In genomic region chr18:79603321-79604204, GRCh38 we compare ENCODE assay signal across 7 cellular contexts.
"Had no signal": no experiment of that assay in that cellular context is flagged by ENCODE, and none has a peak within 500 bp of the region (broad histone marks: within the 10 kb centered on the region; RNA-seq: fewer than 3 reads in every experiment).

No MANE protein-coding gene starts in this region.

- H3K27ac Mint-ChIP-seq: activated naive CD8-positive, alpha-beta T cell treated with anti-CD3 and anti-CD28 coated beads, Interleukin-2, amount 10 ng/mL, durations not matched to agents 7 days and 5 days; naive B cell had no signal

- H3K9me3 Mint-ChIP-seq: activated naive CD8-positive, alpha-beta T cell treated with anti-CD3 and anti-CD28 coated beads, Interleukin-2, amount 10 ng/mL, durations not matched to agents 7 days and 5 days; naive B cell had no signal

- ATAC-seq: esophagus mucosa had no signal

- H3K27me3 Mint-ChIP-seq: activated naive CD8-positive, alpha-beta T cell treated with anti-CD3 and anti-CD28 coated beads, Interleukin-2, amount 10 ng/mL, durations not matched to agents 7 days and 5 days had no signal

- DNase-seq: activated CD4-positive, alpha-beta T cell treated with anti-CD3 and anti-CD28 coated beads, Interleukin-2, amount 50 U/mL, for 1 hour; activated naive CD8-positive, alpha-beta T cell treated with anti-CD3 and anti-CD28 coated beads, Interleukin-2, amount 10 ng/mL, durations not matched to agents 7 days and 5 days; anterior cingulate cortex; naive B cell; occipital lobe; trophoblast cell had no signal

- H3K4me3 Mint-ChIP-seq: activated naive CD8-positive, alpha-beta T cell treated with anti-CD3 and anti-CD28 coated beads, Interleukin-2, amount 10 ng/mL, durations not matched to agents 7 days and 5 days; naive B cell had no signal

- H3K36me3 Mint-ChIP-seq: activated naive CD8-positive, alpha-beta T cell treated with anti-CD3 and anti-CD28 coated beads, Interleukin-2, amount 10 ng/mL, durations not matched to agents 7 days and 5 days; naive B cell had no signal
